In the genomic region with DNA sequence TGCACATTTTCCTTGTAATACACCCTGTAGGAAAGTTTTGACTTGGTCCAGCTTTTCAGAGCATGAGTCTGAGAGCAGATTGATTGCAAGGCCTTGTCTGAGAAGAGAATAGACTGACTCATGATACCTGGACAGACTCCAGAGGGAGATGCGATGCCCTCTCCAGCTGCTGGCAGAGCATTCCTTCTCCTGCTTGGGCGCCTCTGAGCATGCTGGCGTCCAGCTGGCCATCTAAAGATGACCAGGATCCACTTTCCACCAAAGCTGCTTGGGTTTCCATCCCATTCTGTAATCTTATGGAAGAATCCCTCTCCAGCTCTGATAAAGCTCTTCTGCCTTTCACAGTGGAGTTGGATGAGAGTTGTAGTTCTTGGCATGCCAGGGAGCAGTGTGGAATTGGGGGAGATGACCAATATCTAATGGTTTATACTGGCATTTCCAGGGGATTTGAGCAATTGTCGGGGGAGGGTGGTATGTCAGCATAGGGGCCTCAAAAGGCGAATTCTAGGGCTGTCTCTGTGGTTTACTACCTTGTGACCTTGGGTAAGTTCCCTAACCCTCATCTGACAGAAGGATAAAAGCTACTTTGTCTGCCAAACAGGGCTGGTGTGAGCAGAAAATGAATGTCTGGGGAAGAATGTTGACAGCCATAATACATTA, we compare ENCODE assay signal across 8 cellular contexts. TPM values are rescaled to one million over a fixed set of nuclear protein-coding genes. Genes with fewer than 3 reads are reported as not detected.
DNase-seq lines count a peak whose midpoint lies in the region; ATAC-seq and TF ChIP-seq lines count a peak whose summit lies in the region.

No MANE protein-coding gene starts in this region.

- H2BK15ac ChIP-seq in neuronal stem cell (ENCODE audit: low read length), result no peak overlapping the region

- H2BK5ac ChIP-seq in neuronal stem cell (ENCODE audit: low read length), result no peak overlapping the region

- no peaks in the 10 kb centered on the region for H3K9me3 Mint-ChIP-seq in T-helper 2 cell treated with Interferon-gamma antibody and Interleukin-4, amounts not matched to agents 5 μg/mL and 100 μg/mL, for 36 hours
- H3K9me3 Mint-ChIP-seq in activated CD8-positive, alpha-beta T cell treated with anti-CD3 and anti-CD28 coated beads for 36 hours, result no peaks in the 10 kb centered on the region
- H3K9me3 Mint-ChIP-seq in glutamatergic neuron (ENCODE audit: unreplicated experiment), result peaks cover 1% of the 10 kb centered on the region

- H3K23ac ChIP-seq in neuronal stem cell (ENCODE audit: low read depth, low read length, poor library complexity), result no peak overlapping the region

- no peak overlapping the region for H4K91ac ChIP-seq in neuronal stem cell (ENCODE audit: low read depth, low read length, poor library complexity)

- H2AFZ ChIP-seq in neuronal stem cell (ENCODE audit: low read length), result no peak overlapping the region

- no peak for TF ChIP-seq CTCF in activated CD8-positive, alpha-beta T cell treated with anti-CD3 and anti-CD28 coated beads for 36 hours (IDR thresholded peaks at IDR 0.05)
- TF ChIP-seq CTCF in glutamatergic neuron (IDR thresholded peaks at IDR 0.05; ENCODE audit: partially characterized antibody, unreplicated experiment), result no peak
- no peak for TF ChIP-seq CTCF in A673 (conservative IDR thresholded peaks at IDR 0.05; ENCODE audit: low read depth, low read length)

- intact Hi-C loops in activated CD8-positive, alpha-beta T cell treated with anti-CD3 and anti-CD28 coated beads for 36 hours (cut with micrococcal nuclease), result no loop called here
- intact Hi-C loops in A673 (cut with micrococcal nuclease; ENCODE audit: unreplicated experiment), result no loop called here

- no peak overlapping the region for H2AK5ac ChIP-seq in neuronal stem cell (ENCODE audit: low read depth, low read length)

- peak overlapping the region; percentile 68 for H3K27ac Mint-ChIP-seq in T-helper 2 cell treated with Interferon-gamma antibody and Interleukin-4, amounts not matched to agents 5 μg/mL and 100 μg/mL, for 36 hours
- peak overlapping the region; percentile 86 for H3K27ac Mint-ChIP-seq in activated CD8-positive, alpha-beta T cell treated with anti-CD3 and anti-CD28 coated beads for 36 hours
- peak overlapping the region; percentile 31 for H3K27ac Mint-ChIP-seq in glutamatergic neuron (ENCODE audit: unreplicated experiment)

- H3K9me3 ChIP-seq in A673 (ENCODE audit: low read depth, low read length, poor library complexity, severe bottlenecking) (no peaks in the 10 kb centered on the region), neuronal stem cell (replicated peaks in 1 of 2; ENCODE audit: control insufficient read depth in 2 of 2, insufficient read depth in 1 of 2, low read depth in 1 of 2, low read length in 2 of 2) (no peaks in the 10 kb centered on the region)

- H3K4me1 Mint-ChIP-seq in T-helper 2 cell treated with Interferon-gamma antibody and Interleukin-4, amounts not matched to agents 5 μg/mL and 100 μg/mL, for 36 hours (ENCODE audit: low read depth), result peaks cover 47% of the 10 kb centered on the region
- peaks cover 71% of the 10 kb centered on the region for H3K4me1 Mint-ChIP-seq in activated CD8-positive, alpha-beta T cell treated with anti-CD3 and anti-CD28 coated beads for 36 hours (ENCODE audit: low read depth)
- H3K4me1 Mint-ChIP-seq in glutamatergic neuron (ENCODE audit: low read depth, unreplicated experiment), result peaks cover 21% of the 10 kb centered on the region

- H3K27ac ChIP-seq in skin epidermis, result peak overlapping the region in 14 of 21 experiments; percentile 10 to 78 (median 36)
- H3K27ac ChIP-seq in A673 (ENCODE audit: low read depth, low read length, poor library complexity, severe bottlenecking), result no peak overlapping the region
- H3K27ac ChIP-seq in neuronal stem cell (replicated peaks; ENCODE audit: low read length), result no peak overlapping the region

- H3K4me3 ChIP-seq in skin epidermis (no peak overlapping the region), A673 (ENCODE audit: low read depth, low read length, poor library complexity, severe bottlenecking) (no peak overlapping the region), neuronal stem cell (ENCODE audit: low read length in 2 of 2) (no peak overlapping the region)

- H3K9ac ChIP-seq in neuronal stem cell (ENCODE audit: low read depth, low read length, poor library complexity), result no peak overlapping the region

- H4K8ac ChIP-seq in neuronal stem cell (ENCODE audit: low read depth, low read length), result no peak overlapping the region

- BruUV-seq in A673 (replicated peaks; lab: Mats Ljungman, UMichigan), result no TSS peak

- ATAC-seq in activated CD8-positive, alpha-beta T cell treated with anti-CD3 and anti-CD28 coated beads for 36 hours, result peak; percentile 48

- H3K36me3 ChIP-seq in A673 (ENCODE audit: insufficient read depth, low read length, poor library complexity, severe bottlenecking) (no peaks in the 10 kb centered on the region), neuronal stem cell (replicated peaks in 1 of 2; ENCODE audit: control insufficient read depth in 2 of 2, insufficient read depth in 2 of 2, low read length in 2 of 2) (peaks cover 4 to 46% of the 10 kb centered on the region in 2 donors)

- CTCF ChIA-PET in activated CD8-positive, alpha-beta T cell treated with anti-CD3 and anti-CD28 coated beads for 36 hours (lab: Charles Lee), result interaction anchor here (0.9 to 1.7 kb wide), 2 partner anchors 14 to 24 kb away, joined by 3 to 4 read pairs; no protein-coding TSS in a partner anchor
- CTCF ChIA-PET in A673 (lab: Charles Lee), result no interaction called here

- H3K27me3 ChIP-seq in A673 (replicated peaks; ENCODE audit: insufficient read depth, low read depth, low read length, poor library complexity) (no peaks in the 10 kb centered on the region), neuronal stem cell (ENCODE audit: control insufficient read depth in 3 of 3, insufficient read depth in 3 of 3, low read depth in 1 of 3, low read length in 3 of 3) (no peaks in the 10 kb centered on the region)

- H2BK12ac ChIP-seq in neuronal stem cell (ENCODE audit: low read length), result no peak overlapping the region

- POLR2A ChIA-PET in activated CD8-positive, alpha-beta T cell treated with anti-CD3 and anti-CD28 coated beads for 36 hours (lab: Charles Lee), result interaction anchor here (1.1 to 3.4 kb wide), 4 partner anchors 9 to 54 kb away, joined by 3 to 14 read pairs (median 8); partner anchors contain the start of genes NECAP2 and SZRD1
- POLR2A ChIA-PET in A673 (lab: Charles Lee; ENCODE audit: low non-redundant PET), result no interaction called here

- H3K4me1 ChIP-seq in A673 (ENCODE audit: insufficient read depth, low read length, poor library complexity, severe bottlenecking), result no peaks in the 10 kb centered on the region
- peaks cover 0 to 6% of the 10 kb centered on the region in 2 donors for H3K4me1 ChIP-seq in neuronal stem cell (ENCODE audit: control insufficient read depth in 2 of 2, insufficient read depth in 1 of 2, low read depth in 1 of 2, low read length in 2 of 2)

- no peak overlapping the region for H3K18ac ChIP-seq in neuronal stem cell (ENCODE audit: low read length)

- H2BK120ac ChIP-seq in neuronal stem cell (ENCODE audit: low read depth, low read length), result no peak overlapping the region

- DNase-seq in T-helper 2 cell treated with Interferon-gamma antibody and Interleukin-4, amounts not matched to agents 5 μg/mL and 100 μg/mL, for 36 hours (ENCODE audit: low spot score), result no peak
- DNase-seq in T-helper 2 cell, result no peak
- no peak for DNase-seq in activated CD8-positive, alpha-beta T cell treated with anti-CD3 and anti-CD28 coated beads for 36 hours
- DNase-seq in glutamatergic neuron, result no peak
- no peak for DNase-seq in activated effector memory CD4-positive, alpha-beta T cell treated with anti-CD3 and anti-CD28 coated beads, Interleukin-2, amount 50 U/mL, for 16 hours
- no peak for DNase-seq in A673 (ENCODE audit: low spot score)
- DNase-seq in neuronal stem cell (ENCODE audit: low spot score), result no peak

- H3K4me3 Mint-ChIP-seq in T-helper 2 cell treated with Interferon-gamma antibody and Interleukin-4, amounts not matched to agents 5 μg/mL and 100 μg/mL, for 36 hours, result peak overlapping the region; percentile 72
- H3K4me3 Mint-ChIP-seq in activated CD8-positive, alpha-beta T cell treated with anti-CD3 and anti-CD28 coated beads for 36 hours, result peak overlapping the region; percentile 56
- H3K4me3 Mint-ChIP-seq in glutamatergic neuron (ENCODE audit: unreplicated experiment), result no peak overlapping the region

- H3K36me3 Mint-ChIP-seq in T-helper 2 cell treated with Interferon-gamma antibody and Interleukin-4, amounts not matched to agents 5 μg/mL and 100 μg/mL, for 36 hours (ENCODE audit: low read depth), result peaks cover 12% of the 10 kb centered on the region
- peaks cover 24% of the 10 kb centered on the region for H3K36me3 Mint-ChIP-seq in activated CD8-positive, alpha-beta T cell treated with anti-CD3 and anti-CD28 coated beads for 36 hours (ENCODE audit: low read depth)
- H3K36me3 Mint-ChIP-seq in glutamatergic neuron (ENCODE audit: unreplicated experiment), result no peaks in the 10 kb centered on the region

- H3K4me2 ChIP-seq in neuronal stem cell (ENCODE audit: insufficient read depth, low read length, poor library complexity, severe bottlenecking), result no peak overlapping the region

- no peak overlapping the region for H3K4ac ChIP-seq in neuronal stem cell (ENCODE audit: low read length)

- no peak overlapping the region for H3K14ac ChIP-seq in neuronal stem cell (ENCODE audit: low read length)

- WGBS in neuronal stem cell (ENCODE audit: extremely low coverage in 2 of 2, insufficient read length in 2 of 2, insufficient replicate concordance in 1 of 2), 2 donors, result no CpG with 5 or more reads among the region's 5 CpGs

- H3K27me3 Mint-ChIP-seq in T-helper 2 cell treated with Interferon-gamma antibody and Interleukin-4, amounts not matched to agents 5 μg/mL and 100 μg/mL, for 36 hours (ENCODE audit: low read depth), result no peaks in the 10 kb centered on the region
- no peaks in the 10 kb centered on the region for H3K27me3 Mint-ChIP-seq in activated CD8-positive, alpha-beta T cell treated with anti-CD3 and anti-CD28 coated beads for 36 hours
- no peaks in the 10 kb centered on the region for H3K27me3 Mint-ChIP-seq in glutamatergic neuron (ENCODE audit: unreplicated experiment)

- peaks cover 9% of the 10 kb centered on the region for H3K79me1 ChIP-seq in neuronal stem cell (ENCODE audit: low read depth, low read length)

RNA-seq across cellular contexts. Expression of gene SZRD1, which starts 19.5 kb away (rescaled TPM):
- 100 to 1,000 TPM; 175 to 177 TPM for total RNA-seq in activated CD8-positive, alpha-beta T cell treated with anti-CD3 and anti-CD28 coated beads for 36 hours
- 64.5 TPM for total RNA-seq in glutamatergic neuron (ENCODE audit: unreplicated experiment)
- total RNA-seq in A673 (2021), result 174 and 187 TPM in 2 replicates
- 98.0 TPM for polyA plus RNA-seq in neuronal stem cell (2013, experiment 1 of 2)
- polyA plus RNA-seq in neuronal stem cell (2013, experiment 2 of 2), result 96.9 TPM

RNA-seq across cellular contexts. Expression of gene FBXO42, which starts 34.3 kb away (rescaled TPM):
- 10 to 100 TPM; 19.8 to 21.3 TPM for total RNA-seq in activated CD8-positive, alpha-beta T cell treated with anti-CD3 and anti-CD28 coated beads for 36 hours
- 27.7 TPM for total RNA-seq in glutamatergic neuron (ENCODE audit: unreplicated experiment)
- total RNA-seq in A673 (2021), result 19.5 and 21.1 TPM in 2 replicates
- 11.8 TPM for polyA plus RNA-seq in neuronal stem cell (2013, experiment 1 of 2)
- 10.9 TPM for polyA plus RNA-seq in neuronal stem cell (2013, experiment 2 of 2)

RNA-seq across cellular contexts. Expression of gene SPATA21, which starts 50.6 kb away (rescaled TPM):
- not detected for total RNA-seq in activated CD8-positive, alpha-beta T cell treated with anti-CD3 and anti-CD28 coated beads for 36 hours
- total RNA-seq in glutamatergic neuron (ENCODE audit: unreplicated experiment) (not detected), A673 (2021) (not detected in 2 replicates)
- polyA plus RNA-seq in neuronal stem cell (2013, experiment 1 of 2), result 0.17 TPM
- 0.10 TPM for polyA plus RNA-seq in neuronal stem cell (2013, experiment 2 of 2)

RNA-seq across cellular contexts. Expression of gene NECAP2, which starts 53.9 kb away (rescaled TPM):
- total RNA-seq in activated CD8-positive, alpha-beta T cell treated with anti-CD3 and anti-CD28 coated beads for 36 hours, result 10 to 100 TPM; 53.1 to 54.7 TPM
- total RNA-seq in glutamatergic neuron (ENCODE audit: unreplicated experiment) (37.8 TPM), A673 (2021) (47.3 and 47.6 TPM in 2 replicates)
- 38.4 TPM for polyA plus RNA-seq in neuronal stem cell (2013, experiment 1 of 2)
- polyA plus RNA-seq in neuronal stem cell (2013, experiment 2 of 2), result 38.2 TPM

Comparison
In these comparisons a context has a peak if more than half of its experiments do, and no peak if none do; other contexts are left out.
1. H3K27ac Mint-ChIP-seq: peak in every context shown above with its lines; median percentile 86 in activated CD8-positive, alpha-beta T cell treated with anti-CD3 and anti-CD28 coated beads for 36 hours; 68 in T-helper 2 cell treated with Interferon-gamma antibody and Interleukin-4, amounts not matched to agents 5 μg/mL and 100 μg/mL, for 36 hours; 31 in glutamatergic neuron.
2. H3K27ac ChIP-seq: peak in skin epidermis (14 of 21); none in A673 (single experiment) and neuronal stem cell (single experiment).